ENCODE assay signal across 1 cellular context in the genomic region with DNA sequence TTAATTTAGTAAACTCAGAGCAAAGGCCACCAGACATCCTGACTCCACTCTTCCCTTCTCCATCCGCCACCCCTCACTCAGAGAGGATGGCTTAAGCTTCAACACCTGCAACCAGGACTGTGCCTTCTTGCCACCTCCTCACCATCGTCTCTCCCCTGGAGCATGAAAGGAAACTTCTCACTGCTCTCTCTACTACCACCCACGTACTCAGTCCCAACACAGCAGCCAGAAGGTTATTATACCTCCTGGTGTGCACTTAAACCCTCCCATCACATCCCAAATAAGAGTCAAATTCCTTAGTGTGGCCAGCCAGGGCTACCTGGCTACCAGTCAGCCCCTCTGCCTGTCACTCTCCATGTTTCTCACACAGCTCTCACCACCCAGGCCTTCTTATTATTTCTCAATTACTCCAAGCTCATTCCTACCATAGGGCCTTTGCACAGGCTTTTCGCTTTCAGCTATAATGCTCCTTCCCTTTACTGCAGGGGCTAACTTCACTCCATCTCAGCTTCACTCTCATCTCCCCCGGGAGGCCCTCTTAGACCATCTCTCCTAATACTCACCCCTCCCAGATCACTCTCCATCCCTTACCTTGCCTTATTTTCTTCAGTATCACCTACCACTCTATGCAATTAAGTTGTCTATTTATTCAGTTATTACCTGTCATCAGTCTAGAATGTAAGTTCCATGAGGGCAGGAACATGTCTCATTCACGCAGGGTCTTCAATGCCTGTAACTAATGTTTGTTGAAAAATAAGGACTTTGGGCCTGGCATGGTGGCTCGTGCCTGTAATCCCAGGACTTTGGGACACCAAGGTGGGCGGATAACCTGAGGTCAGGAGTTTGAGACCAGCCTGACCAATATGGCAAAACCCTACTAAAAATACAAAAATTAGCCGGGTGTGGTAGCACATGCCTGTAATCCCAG.
TF ChIP-seq lines count a peak whose summit lies in the region.

No MANE protein-coding gene starts in this region.

TF ChIP-seq in K562, 482 proteins besides CTCF, POLR2A, EP300 and RAD21 (continued from another document):
- TF ChIP-seq, protein P1, sequence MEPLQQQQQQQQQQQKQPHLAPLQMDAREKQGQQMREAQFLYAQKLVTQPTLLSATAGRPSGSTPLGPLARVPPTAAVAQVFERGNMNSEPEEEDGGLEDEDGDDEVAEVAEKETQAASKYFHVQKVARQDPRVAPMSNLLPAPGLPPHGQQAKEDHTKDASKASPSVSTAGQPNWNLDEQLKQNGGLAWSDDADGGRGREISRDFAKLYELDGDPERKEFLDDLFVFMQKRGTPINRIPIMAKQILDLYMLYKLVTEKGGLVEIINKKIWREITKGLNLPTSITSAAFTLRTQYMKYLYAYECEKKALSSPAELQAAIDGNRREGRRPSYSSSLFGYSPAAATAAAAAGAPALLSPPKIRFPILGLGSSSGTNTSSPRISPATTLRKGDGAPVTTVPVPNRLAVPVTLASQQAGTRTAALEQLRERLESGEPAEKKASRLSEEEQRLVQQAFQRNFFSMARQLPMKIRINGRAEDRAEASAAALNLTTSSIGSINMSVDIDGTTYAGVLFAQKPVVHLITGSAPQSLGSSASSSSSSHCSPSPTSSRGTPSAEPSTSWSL (CRISPR knock-in tag; IDR thresholded peaks at IDR 0.05; ENCODE audit: borderline replicate concordance) = no peak
TF ChIP-seq in K562: peak in this region for 5.
